In the genomic region with DNA sequence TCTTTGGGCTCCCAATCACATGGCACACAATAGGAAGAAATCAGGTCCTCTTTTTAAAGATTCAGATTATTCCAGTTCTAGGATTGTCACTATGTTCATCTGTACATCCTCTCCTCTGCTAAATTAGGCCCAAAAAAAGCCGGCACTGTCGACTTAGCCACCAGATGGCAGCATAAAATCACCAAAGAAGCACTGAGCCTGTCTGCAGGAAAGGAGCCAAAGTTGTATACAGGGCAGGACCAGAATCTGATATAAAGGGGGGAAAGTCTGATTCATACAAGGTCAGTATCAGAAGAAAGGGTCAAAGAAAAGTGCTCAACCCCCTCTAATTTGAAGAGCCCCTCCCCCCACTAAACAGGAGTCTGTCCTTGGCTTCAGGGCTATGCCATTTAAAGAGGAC, we compare ENCODE assay signal across 8 cellular contexts. TPM values are rescaled to one million over a fixed set of nuclear protein-coding genes. Genes with fewer than 3 reads are reported as not detected.
A peak's percentile ranks its signal among the peaks of the same experiment; 100 is the strongest.
DNase-seq lines count a peak whose midpoint lies in the region; ATAC-seq and TF ChIP-seq lines count a peak whose summit lies in the region.

No MANE protein-coding gene starts in this region.

- H3K4me3 ChIP-seq in GM12864 (ENCODE audit: low read depth, low read length) = no peak overlapping the region

- TF ChIP-seq CTCF in GM12864 (IDR thresholded peaks at IDR 0.05; ENCODE audit: low read depth, low read length, missing control alignments) (peak; percentile 48), LNCAP (IDR thresholded peaks at IDR 0.05) (peak; percentile 58)

- DNase-seq in GM12864 (ENCODE audit: low read depth) = no peak
- peak; percentile 60 for DNase-seq in SK-N-DZ (ENCODE audit: low spot score)
- peak; percentile 56 for DNase-seq in activated naive CD4-positive, alpha-beta T cell treated with Interleukin-2 at 50 U/mL for 16 hours
- peak; percentile 59 for DNase-seq in glomerular visceral epithelial cell (ENCODE audit: extremely low spot score)
- DNase-seq in pulmonary artery endothelial cell (ENCODE audit: low read depth, low spot score) = peak; percentile 36

- no peak for ATAC-seq in GM21737 (IDR thresholded peaks at IDR 0.05; ENCODE audit: unreplicated experiment)
- no peak for ATAC-seq in HG03135 (IDR thresholded peaks at IDR 0.05; ENCODE audit: unreplicated experiment)

RNA-seq across cellular contexts. Expression of a gene that starts 3.0 kb away (rescaled TPM):
- polyA plus RNA-seq in SK-N-DZ (2014; cell fraction: cytosol; rRNA removed) = 2.7 TPM in 2 replicates
- 605 and 803 TPM in 2 replicates for polyA plus RNA-seq in SK-N-DZ (2014; cell fraction: nucleus; rRNA removed)
- under 0.01 TPM in 1 of 2 replicates, not detected in the other for total RNA-seq in pulmonary artery endothelial cell
